ENCODE assay signal across 11 cellular contexts in genomic region chr1:92902406-92902744, GRCh38.
"Had no signal": no experiment of that assay in that cellular context is flagged by ENCODE, and none has a peak within 500 bp of the region (broad histone marks: within the 10 kb centered on the region; RNA-seq: fewer than 3 reads in every experiment).

No MANE protein-coding gene starts in this region.

- H3K27me3 Mint-ChIP-seq: activated B cell treated with CpG ODN at 0.5 μM for 24 hours; activated CD4-positive, alpha-beta T cell treated with anti-CD3 and anti-CD28 coated beads, Interleukin-2, amount 10 ng/mL, durations not matched to agents 24 days and 14 days; naive B cell had no signal

- H3K4me3 Mint-ChIP-seq: activated B cell treated with CpG ODN at 0.5 μM for 24 hours, naive B cell had no signal

- H3K27ac Mint-ChIP-seq: activated B cell treated with CpG ODN at 0.5 μM for 24 hours; activated CD4-positive, alpha-beta T cell treated with anti-CD3 and anti-CD28 coated beads, Interleukin-2, amount 10 ng/mL, durations not matched to agents 24 days and 14 days had no signal

- ATAC-seq: activated naive CD4-positive, alpha-beta T cell treated with anti-CD3 and anti-CD28 coated beads, Interleukin-2, amount 50 U/mL, for 72 hours had no signal

- DNase-seq: activated B cell treated with CpG ODN at 0.5 μM for 24 hours; activated CD4-positive, alpha-beta T cell treated with anti-CD3 and anti-CD28 coated beads, Interleukin-2, amount 10 ng/mL, durations not matched to agents 24 days and 14 days; anterior cingulate cortex; hypothalamus; midbrain; naive B cell; retina; stimulated activated CD4-positive, alpha-beta T cell treated with anti-CD3 and anti-CD28 coated beads, Interleukin-15, amount 100 ng/mL, for 24 hours; stimulated activated CD4-positive, alpha-beta T cell treated with anti-CD3 and anti-CD28 coated beads, Interleukin-4, amount 100 ng/mL, for 4 hours; uterus had no signal
